In genomic region chr9:120697448-120697847, GRCh38 we compare ENCODE assay signal across 23 cellular contexts.
"Had no signal": no experiment of that assay in that cellular context is flagged by ENCODE, and none has a peak within 500 bp of the region (broad histone marks: within the 10 kb centered on the region; RNA-seq: fewer than 3 reads in every experiment).

No MANE protein-coding gene starts in this region.

- H3K27ac Mint-ChIP-seq: activated B cell treated with CpG ODN at 0.5 μM for 24 hours; activated CD4-positive, alpha-beta T cell treated with anti-CD3 and anti-CD28 coated beads for 36 hours; activated naive CD8-positive, alpha-beta T cell treated with anti-CD3 and anti-CD28 coated beads, Interleukin-2, amount 50 U/mL, for 24 hours; memory B cell; stimulated activated effector memory CD8-positive, alpha-beta T cell treated with anti-CD3 and anti-CD28 coated beads, Interleukin-12 subunit alpha, Interleukin-12 subunit beta, amount 100 ng/mL, for 72 hours; stimulated activated naive CD8-positive, alpha-beta T cell treated with anti-CD3 and anti-CD28 coated beads, Interleukin-15, amount 100 ng/mL, for 72 hours; T-helper 1 cell treated with Interleukin-12 subunit alpha and Interleukin-12 subunit beta and Interleukin-4 antibody, amounts not matched to agents 30 μg/mL and 1 μg/mL, for 36 hours had no signal

- H3K27me3 ChIP-seq: body of pancreas, gastroesophageal sphincter, heart left ventricle, upper lobe of left lung had no signal

- DNase-seq: activated B cell treated with CpG ODN at 0.5 μM for 24 hours; activated CD4-positive, alpha-beta T cell treated with anti-CD3 and anti-CD28 coated beads for 36 hours; activated CD4-positive, alpha-beta T cell treated with anti-CD3 and anti-CD28 coated beads, Interleukin-2, amount 50 U/mL, for 48 hours; activated gamma-delta T cell; activated naive CD4-positive, alpha-beta T cell treated with anti-CD3 and anti-CD28 coated beads, Interleukin-2, amount 50 U/mL, for 16 hours; activated naive CD8-positive, alpha-beta T cell treated with anti-CD3 and anti-CD28 coated beads, Interleukin-2, amount 50 U/mL, for 24 hours; activated T-cell treated with anti-CD3 and anti-CD28 coated beads for 4 hours; body of pancreas; heart left ventricle; left cardiac atrium; mucosa of descending colon; naive B cell; small intestine; stimulated activated CD4-positive, alpha-beta T cell treated with anti-CD3 and anti-CD28 coated beads, Interleukin-2, amount 100 ng/mL, for 24 hours; stimulated activated naive CD8-positive, alpha-beta T cell treated with anti-CD3 and anti-CD28 coated beads, Interleukin-15, amount 100 ng/mL, for 72 hours; T1000; upper lobe of left lung had no signal

- H3K27me3 Mint-ChIP-seq: activated B cell treated with CpG ODN at 0.5 μM for 24 hours; activated CD4-positive, alpha-beta T cell treated with anti-CD3 and anti-CD28 coated beads for 36 hours; activated naive CD8-positive, alpha-beta T cell treated with anti-CD3 and anti-CD28 coated beads, Interleukin-2, amount 50 U/mL, for 24 hours; memory B cell; naive B cell; stimulated activated naive CD8-positive, alpha-beta T cell treated with anti-CD3 and anti-CD28 coated beads, Interleukin-15, amount 100 ng/mL, for 72 hours had no signal

- H3K9me3 ChIP-seq: body of pancreas, gastroesophageal sphincter, heart left ventricle, mucosa of descending colon, thoracic aorta, upper lobe of left lung had no signal

- ATAC-seq: activated CD4-positive, alpha-beta T cell treated with anti-CD3 and anti-CD28 coated beads for 36 hours; body of pancreas; gastroesophageal sphincter; heart left ventricle; left cardiac atrium; mucosa of descending colon; sciatic nerve; stimulated activated effector memory CD8-positive, alpha-beta T cell treated with anti-CD3 and anti-CD28 coated beads, Interleukin-12 subunit alpha, Interleukin-12 subunit beta, amount 100 ng/mL, for 72 hours; stimulated activated naive CD8-positive, alpha-beta T cell treated with anti-CD3 and anti-CD28 coated beads, Interleukin-15, amount 100 ng/mL, for 72 hours had no signal

- H3K36me3 ChIP-seq: gastroesophageal sphincter, heart left ventricle, thoracic aorta, upper lobe of left lung had no signal

- H3K36me3 Mint-ChIP-seq: naive B cell; stimulated activated effector memory CD8-positive, alpha-beta T cell treated with anti-CD3 and anti-CD28 coated beads, Interleukin-12 subunit alpha, Interleukin-12 subunit beta, amount 100 ng/mL, for 72 hours had no signal

- H3K4me3 Mint-ChIP-seq: activated B cell treated with CpG ODN at 0.5 μM for 24 hours; activated CD4-positive, alpha-beta T cell treated with anti-CD3 and anti-CD28 coated beads for 36 hours; activated naive CD8-positive, alpha-beta T cell treated with anti-CD3 and anti-CD28 coated beads, Interleukin-2, amount 50 U/mL, for 24 hours; memory B cell; naive B cell; stimulated activated effector memory CD8-positive, alpha-beta T cell treated with anti-CD3 and anti-CD28 coated beads, Interleukin-12 subunit alpha, Interleukin-12 subunit beta, amount 100 ng/mL, for 72 hours; stimulated activated naive CD8-positive, alpha-beta T cell treated with anti-CD3 and anti-CD28 coated beads, Interleukin-15, amount 100 ng/mL, for 72 hours; T-helper 1 cell treated with Interleukin-12 subunit alpha and Interleukin-12 subunit beta and Interleukin-4 antibody, amounts not matched to agents 30 μg/mL and 1 μg/mL, for 36 hours had no signal

- H3K4me3 ChIP-seq: body of pancreas, gastroesophageal sphincter, heart left ventricle, mucosa of descending colon, thoracic aorta, upper lobe of left lung had no signal

- H3K27ac ChIP-seq: body of pancreas, gastroesophageal sphincter, heart left ventricle, thoracic aorta, upper lobe of left lung had no signal

- H3K9me3 Mint-ChIP-seq: activated B cell treated with CpG ODN at 0.5 μM for 24 hours; activated naive CD8-positive, alpha-beta T cell treated with anti-CD3 and anti-CD28 coated beads, Interleukin-2, amount 50 U/mL, for 24 hours; memory B cell; naive B cell; stimulated activated effector memory CD8-positive, alpha-beta T cell treated with anti-CD3 and anti-CD28 coated beads, Interleukin-12 subunit alpha, Interleukin-12 subunit beta, amount 100 ng/mL, for 72 hours; stimulated activated naive CD8-positive, alpha-beta T cell treated with anti-CD3 and anti-CD28 coated beads, Interleukin-15, amount 100 ng/mL, for 72 hours; T-helper 1 cell treated with Interleukin-12 subunit alpha and Interleukin-12 subunit beta and Interleukin-4 antibody, amounts not matched to agents 30 μg/mL and 1 μg/mL, for 36 hours had no signal
